10 cellular contexts compared by ENCODE assay signal in genomic region chr2:216551234-216551633, GRCh38. TPM values are rescaled to one million over a fixed set of nuclear protein-coding genes. Genes with fewer than 3 reads are reported as not detected.
A peak's percentile ranks its signal among the peaks of the same experiment; 100 is the strongest.
DNase-seq lines count a peak whose midpoint lies in the region; ATAC-seq and TF ChIP-seq lines count a peak whose summit lies in the region.
"Had no signal": no experiment of that assay in that cellular context is flagged by ENCODE, and none has a peak within 500 bp of the region (broad histone marks: within the 10 kb centered on the region; RNA-seq: fewer than 3 reads in every experiment).

No MANE protein-coding gene starts in this region.

- intact Hi-C loops in esophagus squamous epithelium (cut with DNase I) (no loop called here), sigmoid colon (cut with DNase I) (no loop called here), OCI-LY7 (cut with micrococcal nuclease; ENCODE audit: unreplicated experiment) (no loop called here)

- POLR2A ChIA-PET in HEK293 (lab: Yijun Ruan, JAX), result no interaction called here
- POLR2A ChIA-PET in OCI-LY7 (lab: Charles Lee), result no interaction called here

- H3K9me3 ChIP-seq in HEK293 (ENCODE audit: control insufficient read depth, insufficient read depth, low read depth, low read length), result no peaks in the 10 kb centered on the region
- H3K9me3 ChIP-seq in RWPE2 (ENCODE audit: severe bottlenecking), result no peaks in the 10 kb centered on the region
- no peaks in the 10 kb centered on the region for H3K9me3 ChIP-seq in esophagus squamous epithelium
- H3K9me3 ChIP-seq in sigmoid colon, result no peaks in the 10 kb centered on the region
- no peaks in the 10 kb centered on the region for H3K9me3 ChIP-seq in OCI-LY7 (ENCODE audit: low read length)

- no TSS peak for BruUV-seq in OCI-LY7 (replicated peaks; lab: Mats Ljungman, UMichigan)

- WGBS in esophagus squamous epithelium, 2 donors, result 21 to 49% methylated on average over 4 of the region's 4 CpGs
- WGBS in sigmoid colon, 2 donors, result 12 to 58% methylated on average over 4 of the region's 4 CpGs

- H3K4me1 ChIP-seq in HEK293 (ENCODE audit: control insufficient read depth, insufficient read depth, low read length), result peaks cover 10% of the 10 kb centered on the region
- peaks cover 58% of the 10 kb centered on the region for H3K4me1 ChIP-seq in RWPE2 (ENCODE audit: insufficient read depth, poor library complexity, severe bottlenecking)
- peaks cover 0 to 80% (median 37%) of the 10 kb centered on the region in 3 donors for H3K4me1 ChIP-seq in esophagus squamous epithelium
- peaks cover 0 to 92% (median 71%) of the 10 kb centered on the region in 4 donors for H3K4me1 ChIP-seq in sigmoid colon
- H3K4me1 ChIP-seq in OCI-LY7 (ENCODE audit: insufficient read depth, low read length, poor library complexity, severe bottlenecking), result no peaks in the 10 kb centered on the region

- no peaks in the 10 kb centered on the region for H3K27me3 ChIP-seq in RWPE2 (ENCODE audit: insufficient read depth, poor library complexity, severe bottlenecking)
- no peaks in the 10 kb centered on the region for H3K27me3 ChIP-seq in esophagus squamous epithelium
- H3K27me3 ChIP-seq in sigmoid colon, result no peaks in the 10 kb centered on the region

- peak overlapping the region; percentile 35 for H3K27ac ChIP-seq in HEK293 (ENCODE audit: extremely low read depth, low read depth, low read length)
- peak overlapping the region; percentile 82 for H3K27ac ChIP-seq in RWPE2 (ENCODE audit: poor library complexity, severe bottlenecking)
- H3K27ac ChIP-seq in esophagus squamous epithelium, result peak overlapping the region; percentile 49 to 70 (median 62)
- H3K27ac ChIP-seq in sigmoid colon, result peak overlapping the region; percentile 69 to 86 (median 75)
- no peak overlapping the region for H3K27ac ChIP-seq in OCI-LY7 (ENCODE audit: low read depth, low read length, poor library complexity, severe bottlenecking)

- no peak for TF ChIP-seq CTCF in HEK293 (tag by site-specific recombination; IDR thresholded peaks at IDR 0.05)
- TF ChIP-seq CTCF in RWPE2 (IDR thresholded peaks at IDR 0.05; ENCODE audit: poor library complexity, severe bottlenecking), result no peak
- no peak for TF ChIP-seq CTCF in esophagus squamous epithelium (IDR thresholded peaks at IDR 0.05)
- TF ChIP-seq CTCF in sigmoid colon (IDR thresholded peaks at IDR 0.05), result no peak
- no peak for TF ChIP-seq CTCF in OCI-LY7 (conservative IDR thresholded peaks at IDR 0.05; ENCODE audit: low read length)

- CTCF ChIA-PET in HEK293 (lab: Yijun Ruan, JAX) (interaction anchor here (0.8 kb wide), 2 partner anchors 33 to 114 kb away, joined by 3 read pairs; no protein-coding TSS in a partner anchor), OCI-LY7 (lab: Charles Lee; ENCODE audit: unreplicated experiment) (no interaction called here)

- no peak overlapping the region for H3K4me2 ChIP-seq in OCI-LY7 (ENCODE audit: low read length)

- no peaks in the 10 kb centered on the region for H4K20me1 ChIP-seq in OCI-LY7 (ENCODE audit: insufficient read depth, low read length)

- no peaks in the 10 kb centered on the region for H3K9me2 ChIP-seq in OCI-LY7 (ENCODE audit: insufficient read depth, low read length)

- H3K79me2 ChIP-seq in OCI-LY7 (ENCODE audit: insufficient read depth, low read depth, low read length), result no peaks in the 10 kb centered on the region

- no peak for TF ChIP-seq EP300 in sigmoid colon (IDR thresholded peaks at IDR 0.05)

- peak; percentile 73 for ATAC-seq in RWPE2 (ENCODE audit: low read depth)
- ATAC-seq: naive thymus-derived CD4-positive, alpha-beta T cell; stimulated activated naive CD8-positive, alpha-beta T cell treated with anti-CD3 and anti-CD28 coated beads, Interleukin-15, amount 100 ng/mL, for 72 hours had no signal

- H3K36me3 ChIP-seq in HEK293 (ENCODE audit: control insufficient read depth in 2 of 2, insufficient read depth in 1 of 2, low read length in 2 of 2) (no peaks in the 10 kb centered on the region), RWPE2 (ENCODE audit: low read depth) (no peaks in the 10 kb centered on the region), esophagus squamous epithelium (no peaks in the 10 kb centered on the region), sigmoid colon (no peaks in the 10 kb centered on the region), OCI-LY7 (ENCODE audit: insufficient read depth, low read length) (no peaks in the 10 kb centered on the region)

- DNase-seq in RWPE2 (ENCODE audit: low spot score) (no peak), esophagus squamous epithelium (lab: John Stamatoyannopoulos, UW) (no peak), sigmoid colon (no peak), 8988T (no peak), OCI-LY7 (ENCODE audit: low spot score) (no peak), NCI-H1436 (lab: John Stamatoyannopoulos, UW) (no peak)
- DNase-seq: naive thymus-derived CD4-positive, alpha-beta T cell; NCI-H1417; stimulated activated naive CD8-positive, alpha-beta T cell treated with anti-CD3 and anti-CD28 coated beads, Interleukin-15, amount 100 ng/mL, for 72 hours had no signal

- TF ChIP-seq POLR2A in esophagus squamous epithelium (IDR thresholded peaks at IDR 0.05) (no peak), sigmoid colon (IDR thresholded peaks at IDR 0.05) (no peak)

- no peak overlapping the region for H2AFZ ChIP-seq in OCI-LY7 (ENCODE audit: low read length)

- H3K4me3 ChIP-seq in HEK293 (ENCODE audit: low read depth, low read length), result no peak overlapping the region
- no peak overlapping the region for H3K4me3 ChIP-seq in RWPE2 (ENCODE audit: severe bottlenecking)
- no peak overlapping the region for H3K4me3 ChIP-seq in esophagus squamous epithelium
- H3K4me3 ChIP-seq in sigmoid colon, result no peak overlapping the region
- H3K4me3 ChIP-seq in OCI-LY7 (ENCODE audit: low read depth, low read length, poor library complexity, severe bottlenecking), result no peak overlapping the region

TF ChIP-seq in HEK293, 187 proteins besides CTCF, POLR2A, EP300 and RAD21 (continues in another document):
- TF ChIP-seq PATZ1 (tag by site-specific recombination; IDR thresholded peaks at IDR 0.05) (no peak), GLI2 (tag by site-specific recombination; IDR thresholded peaks at IDR 0.05; ENCODE audit: borderline replicate concordance, low read depth) (no peak), WT1 (tag by site-specific recombination; IDR thresholded peaks at IDR 0.05) (peak; percentile 37; the same call in 1 of the 2 replicates), KLF7 (tag by site-specific recombination; IDR thresholded peaks at IDR 0.05; ENCODE audit: borderline replicate concordance) (no peak), PRDM6 (tag by site-specific recombination; IDR thresholded peaks at IDR 0.05) (peak; percentile 74), ZNF843 (tag by site-specific recombination; IDR thresholded peaks at IDR 0.05) (0 out of 2 replicates have a peak, but pooled peaks have one; percentile 12), ZBTB20 (tag by site-specific recombination; IDR thresholded peaks at IDR 0.05) (peak; percentile 41; the same call in 1 of the 2 replicates), ZXDB (tag by site-specific recombination; IDR thresholded peaks at IDR 0.05) (no peak), ZBTB6 (tag by site-specific recombination; IDR thresholded peaks at IDR 0.05) (no peak), ZNF223 (tag by site-specific recombination; IDR thresholded peaks at IDR 0.05) (no peak), TRIM28 (IDR thresholded peaks at IDR 0.05; ENCODE audit: borderline replicate concordance, low read length) (no peak), ZNF324 (tag by site-specific recombination; IDR thresholded peaks at IDR 0.05) (no peak), ZNF354C (tag by site-specific recombination; IDR thresholded peaks at IDR 0.05; ENCODE audit: borderline replicate concordance, low read depth) (no peak), ZNF133 (tag by site-specific recombination; IDR thresholded peaks at IDR 0.05) (no peak)

RNA-seq across cellular contexts. Expression of gene RPL37A, which starts 52.6 kb away (rescaled TPM):
- total RNA-seq in esophagus squamous epithelium (1,000 to 10,000 TPM; 1,246 to 1,858 (median 1,428) TPM), sigmoid colon (1,000 to 10,000 TPM in 3 of 4 donors, 100 to 1,000 TPM in 1; 991 to 2,007 (median 1,382) TPM), OCI-LY7 (2022) (3,282 and 3,500 TPM in 2 replicates)
- 1,000 to 10,000 TPM; 3,342 to 6,789 (median 3,480) TPM for polyA plus RNA-seq in sigmoid colon
- 4,020 and 4,194 TPM in 2 replicates for total RNA-seq in OCI-LY7 (2014; rRNA removed; shearing (Covaris generic))
